8 cellular contexts compared by ENCODE assay signal in genomic region chrX:65750674-65751469, GRCh38.
DNase-seq lines count a peak whose midpoint lies in the region; ATAC-seq and TF ChIP-seq lines count a peak whose summit lies in the region.

No MANE protein-coding gene starts in this region.

- no peaks in the 10 kb centered on the region for H3K9me3 Mint-ChIP-seq in effector memory CD8-positive, alpha-beta T cell
- H3K9me3 Mint-ChIP-seq in mesothelial cell of epicardium, result peaks cover 47% of the 10 kb centered on the region

- peak; percentile 97 to 99 for DNase-seq in NOMO-1 (lab: John Stamatoyannopoulos, UW; ENCODE audit: unreplicated experiment in 2 of 2)
- DNase-seq in effector memory CD8-positive, alpha-beta T cell, result peak; percentile 16 to 34 (median 27)
- no peak for DNase-seq in NCI-H1417 treated with DMSO at 0.1 percent for 48 hours (lab: John Stamatoyannopoulos, UW)
- DNase-seq in D341Med (ENCODE audit: low spot score), result no peak
- DNase-seq in mesothelial cell of epicardium (ENCODE audit: low spot score in 2 of 2, unreplicated experiment in 2 of 2), result no peak
- DNase-seq in medulla oblongata (ENCODE audit: extremely low spot score), result no peak

- ATAC-seq in GM18517 (IDR thresholded peaks at IDR 0.05; ENCODE audit: unreplicated experiment) (peak; percentile 90), HG02610 (IDR thresholded peaks at IDR 0.05; ENCODE audit: unreplicated experiment) (peak; percentile 79)
- ATAC-seq in effector memory CD8-positive, alpha-beta T cell (replicated peaks), result peak; percentile 98

- no peaks in the 10 kb centered on the region for H3K36me3 Mint-ChIP-seq in effector memory CD8-positive, alpha-beta T cell (ENCODE audit: insufficient read depth)
- H3K36me3 Mint-ChIP-seq in mesothelial cell of epicardium, result peaks cover 3% of the 10 kb centered on the region

- TF ChIP-seq CTCF in mesothelial cell of epicardium (IDR thresholded peaks at IDR 0.05; ENCODE audit: unreplicated experiment), result no peak

- H3K4me1 Mint-ChIP-seq in effector memory CD8-positive, alpha-beta T cell (ENCODE audit: low read depth in 2 of 2), result peaks cover 35 to 37% of the 10 kb centered on the region in 2 donors
- peaks cover 2% of the 10 kb centered on the region for H3K4me1 Mint-ChIP-seq in mesothelial cell of epicardium

- peak overlapping the region; percentile 49 to 56 for H3K4me3 Mint-ChIP-seq in effector memory CD8-positive, alpha-beta T cell
- H3K4me3 Mint-ChIP-seq in mesothelial cell of epicardium, result no peak overlapping the region

- H3K27me3 Mint-ChIP-seq in effector memory CD8-positive, alpha-beta T cell, result no peaks in the 10 kb centered on the region
- H3K27me3 Mint-ChIP-seq in mesothelial cell of epicardium (ENCODE audit: low read depth), result no peaks in the 10 kb centered on the region

- H3K27ac Mint-ChIP-seq in effector memory CD8-positive, alpha-beta T cell, result peak overlapping the region; percentile 11 to 28
- no peak overlapping the region for H3K27ac Mint-ChIP-seq in mesothelial cell of epicardium

Comparison
In these comparisons a context has a peak if more than half of its experiments do, and no peak if none do; other contexts are left out.
1. DNase-seq: peak in NOMO-1 (2 of 2) and effector memory CD8-positive, alpha-beta T cell (3 of 3); none in NCI-H1417 treated with DMSO at 0.1 percent for 48 hours (single experiment), D341Med (single experiment), mesothelial cell of epicardium (0 of 2) and medulla oblongata (single experiment).
2. Peak in every context shown above with its lines, with median percentiles within 50 percentile points of each other: ATAC-seq.